Comparison of ENCODE assay signal across 17 cellular contexts in genomic region chr1:96633695-96634094, GRCh38.
"Had no signal": no experiment of that assay in that cellular context is flagged by ENCODE, and none has a peak within 500 bp of the region (broad histone marks: within the 10 kb centered on the region; RNA-seq: fewer than 3 reads in every experiment).

No MANE protein-coding gene starts in this region.

- FAIRE-seq: endothelial cell of umbilical vein, islet of Langerhans had no signal

- ATAC-seq: naive thymus-derived CD4-positive, alpha-beta T cell; right cardiac atrium had no signal

- H3K27me3 ChIP-seq: ovary had no signal

- H3K9me3 ChIP-seq: ovary had no signal

- DNase-seq: effector CD4-positive, alpha-beta T cell; endodermal cell; foreskin melanocyte; head of caudate nucleus; hypothalamus; kidney glomerular epithelial cell; naive thymus-derived CD4-positive, alpha-beta T cell; nucleus accumbens; ovary; right cardiac atrium; stimulated activated CD4-positive, alpha-beta T cell treated with anti-CD3 and anti-CD28 coated beads, Interleukin-2, amount 100 ng/mL, for 48 hours; stimulated activated naive CD4-positive, alpha-beta T cell treated with Interleukin-2 at 50 U/mL for 16 hours; trophoblast cell had no signal

- H3K4me3 ChIP-seq: coronary artery, ovary, smooth muscle cell had no signal

- H3K4me2 ChIP-seq: smooth muscle cell had no signal

- H3K36me3 ChIP-seq: ovary had no signal

- H3K27ac ChIP-seq: coronary artery, ovary had no signal
